In genomic region chr3:67067251-67067650, GRCh38 we compare ENCODE assay signal across 15 cellular contexts.
DNase-seq lines count a peak whose midpoint lies in the region; ATAC-seq and TF ChIP-seq lines count a peak whose summit lies in the region.
"Had no signal": no experiment of that assay in that cellular context is flagged by ENCODE, and none has a peak within 500 bp of the region (broad histone marks: within the 10 kb centered on the region; RNA-seq: fewer than 3 reads in every experiment).

No MANE protein-coding gene starts in this region.

- intact Hi-C loops in Calu3 (cut with micrococcal nuclease; ENCODE audit: unreplicated experiment): no loop called here

- POLR2A ChIA-PET in activated CD4-positive, alpha-beta T cell treated with anti-CD3 and anti-CD28 coated beads, Interleukin-2, amount 10 ng/mL, durations not matched to agents 7 days and 5 days (lab: Charles Lee): no interaction called here
- POLR2A ChIA-PET in T-cell (lab: Charles Lee): no interaction called here

- H3K9ac ChIP-seq in Karpas-422 (ENCODE audit: low read length) (no peak overlapping the region), neural progenitor cell (no peak overlapping the region)

- H3K27ac ChIP-seq in Karpas-422 (ENCODE audit: low read length): no peak overlapping the region
- H3K27ac ChIP-seq in neural progenitor cell: no peak overlapping the region
- H3K27ac ChIP-seq: brain microvascular endothelial cell had no signal

- no peak for DNase-seq in Karpas-422
- DNase-seq in neural progenitor cell (ENCODE audit: low spot score): no peak
- DNase-seq in Calu3: no peak
- no peak for DNase-seq in activated CD4-positive, alpha-beta T cell treated with anti-CD3 and anti-CD28 coated beads, Interleukin-2, amount 10 ng/mL, durations not matched to agents 7 days and 5 days
- no peak for DNase-seq in T-cell
- DNase-seq: activated CD4-positive, alpha-beta T cell treated with anti-CD3 and anti-CD28 coated beads, Interleukin-2, amount 50 U/mL, for 1 hour; brain microvascular endothelial cell; naive B cell; NCI-H226; stimulated activated CD4-positive, alpha-beta T cell treated with anti-CD3 and anti-CD28 coated beads, Interleukin-4, amount 100 ng/mL, for 1 hour; stimulated activated naive CD4-positive, alpha-beta T cell treated with Interleukin-2 at 50 U/mL for 16 hours; T-helper 17 cell had no signal

- no peaks in the 10 kb centered on the region for H3K36me3 ChIP-seq in Karpas-422 (ENCODE audit: insufficient read depth, low read length)
- H3K36me3 ChIP-seq in neural progenitor cell: no peaks in the 10 kb centered on the region
- H3K36me3 ChIP-seq: brain microvascular endothelial cell had no signal

- H4K20me1 ChIP-seq in Karpas-422 (ENCODE audit: insufficient read depth, low read depth, low read length): no peaks in the 10 kb centered on the region
- no peaks in the 10 kb centered on the region for H4K20me1 ChIP-seq in neural progenitor cell (ENCODE audit: low read depth)

- H3K9me2 ChIP-seq in Karpas-422 (replicated peaks; ENCODE audit: insufficient read depth, low read length): no peaks in the 10 kb centered on the region

- TF ChIP-seq CTCF in neural progenitor cell (IDR thresholded peaks at IDR 0.05) (no peak), Calu3 (IDR thresholded peaks at IDR 0.05; ENCODE audit: unreplicated experiment) (no peak)

- H3K9me3 ChIP-seq in Karpas-422 (ENCODE audit: low read length) (no peaks in the 10 kb centered on the region), neural progenitor cell (ENCODE audit: low read depth) (no peaks in the 10 kb centered on the region)

- no peaks in the 10 kb centered on the region for H3F3A ChIP-seq in neural progenitor cell (ENCODE audit: low read depth)

- H3K4me3 ChIP-seq in Karpas-422 (ENCODE audit: low read length): no peak overlapping the region
- H3K4me3 ChIP-seq in neural progenitor cell: no peak overlapping the region

- H3K4me1 Mint-ChIP-seq in neural progenitor cell: no peaks in the 10 kb centered on the region
- no peaks in the 10 kb centered on the region for H3K4me1 Mint-ChIP-seq in Calu3 (ENCODE audit: low read depth, unreplicated experiment)
- no peaks in the 10 kb centered on the region for H3K4me1 Mint-ChIP-seq in activated CD4-positive, alpha-beta T cell treated with anti-CD3 and anti-CD28 coated beads, Interleukin-2, amount 10 ng/mL, durations not matched to agents 7 days and 5 days
- peaks cover 0 to 7% (median 0%) of the 10 kb centered on the region in 3 donors for H3K4me1 Mint-ChIP-seq in T-cell
- H3K4me1 Mint-ChIP-seq: T-helper 17 cell had no signal

- CTCF ChIA-PET in Calu3 (lab: Charles Lee) (no interaction called here), T-cell (lab: Charles Lee) (no interaction called here)
- CTCF ChIA-PET in activated CD4-positive, alpha-beta T cell treated with anti-CD3 and anti-CD28 coated beads, Interleukin-2, amount 10 ng/mL, durations not matched to agents 7 days and 5 days (lab: Charles Lee): no interaction called here

- H3K9me3 Mint-ChIP-seq in neural progenitor cell: no peaks in the 10 kb centered on the region
- peaks cover 2% of the 10 kb centered on the region for H3K9me3 Mint-ChIP-seq in Calu3 (ENCODE audit: low read depth, unreplicated experiment)
- peaks cover 2% of the 10 kb centered on the region for H3K9me3 Mint-ChIP-seq in activated CD4-positive, alpha-beta T cell treated with anti-CD3 and anti-CD28 coated beads, Interleukin-2, amount 10 ng/mL, durations not matched to agents 7 days and 5 days
- H3K9me3 Mint-ChIP-seq in T-cell: no peaks in the 10 kb centered on the region

- H3K27me3 ChIP-seq in Karpas-422 (ENCODE audit: low read length) (no peaks in the 10 kb centered on the region), neural progenitor cell (no peaks in the 10 kb centered on the region)
- H3K27me3 ChIP-seq: brain microvascular endothelial cell had no signal

- H3K4me3 Mint-ChIP-seq in neural progenitor cell: no peak overlapping the region
- no peak overlapping the region for H3K4me3 Mint-ChIP-seq in Calu3 (ENCODE audit: low read depth, unreplicated experiment)
- H3K4me3 Mint-ChIP-seq in activated CD4-positive, alpha-beta T cell treated with anti-CD3 and anti-CD28 coated beads, Interleukin-2, amount 10 ng/mL, durations not matched to agents 7 days and 5 days: no peak overlapping the region
- no peak overlapping the region for H3K4me3 Mint-ChIP-seq in T-cell
- H3K4me3 Mint-ChIP-seq: naive B cell, T-helper 17 cell had no signal

- H3K4me2 ChIP-seq in Karpas-422 (ENCODE audit: low read depth, low read length, poor library complexity, severe bottlenecking) (peak overlapping the region; percentile 20), neural progenitor cell (no peak overlapping the region)

- peak; percentile 91 for ATAC-seq in GM18870 (IDR thresholded peaks at IDR 0.05; ENCODE audit: unreplicated experiment)
- peak; percentile 82 for ATAC-seq in GM21529 (IDR thresholded peaks at IDR 0.05; ENCODE audit: unreplicated experiment)
- ATAC-seq in HG03060 (IDR thresholded peaks at IDR 0.05; ENCODE audit: low read depth, unreplicated experiment): peak; percentile 78
- no peak for ATAC-seq in T-cell (replicated peaks in 1 of 4)
- ATAC-seq: T-helper 17 cell had no signal

- no TSS peak for BruUV-seq in Calu3 (replicated peaks; lab: Mats Ljungman, UMichigan)

- H3K27me3 Mint-ChIP-seq in neural progenitor cell (ENCODE audit: insufficient read depth, low read depth) (no peaks in the 10 kb centered on the region), Calu3 (ENCODE audit: unreplicated experiment) (no peaks in the 10 kb centered on the region), T-cell (no peaks in the 10 kb centered on the region)
- no peaks in the 10 kb centered on the region for H3K27me3 Mint-ChIP-seq in activated CD4-positive, alpha-beta T cell treated with anti-CD3 and anti-CD28 coated beads, Interleukin-2, amount 10 ng/mL, durations not matched to agents 7 days and 5 days
- H3K27me3 Mint-ChIP-seq: naive B cell, T-helper 17 cell had no signal

- H3K36me3 Mint-ChIP-seq in neural progenitor cell: no peaks in the 10 kb centered on the region
- no peaks in the 10 kb centered on the region for H3K36me3 Mint-ChIP-seq in Calu3 (ENCODE audit: insufficient read depth, unreplicated experiment)
- no peaks in the 10 kb centered on the region for H3K36me3 Mint-ChIP-seq in activated CD4-positive, alpha-beta T cell treated with anti-CD3 and anti-CD28 coated beads, Interleukin-2, amount 10 ng/mL, durations not matched to agents 7 days and 5 days (ENCODE audit: low read depth)
- no peaks in the 10 kb centered on the region for H3K36me3 Mint-ChIP-seq in T-cell

- H3K4me1 ChIP-seq in Karpas-422 (ENCODE audit: low read length) (peaks cover 39% of the 10 kb centered on the region), neural progenitor cell (no peaks in the 10 kb centered on the region)

- H2AFZ ChIP-seq in Karpas-422 (ENCODE audit: low read length) (peak overlapping the region; percentile 83), neural progenitor cell (replicated peaks) (no peak overlapping the region)

- no peak overlapping the region for H3K27ac Mint-ChIP-seq in neural progenitor cell
- H3K27ac Mint-ChIP-seq in Calu3 (ENCODE audit: unreplicated experiment): no peak overlapping the region
- no peak overlapping the region for H3K27ac Mint-ChIP-seq in activated CD4-positive, alpha-beta T cell treated with anti-CD3 and anti-CD28 coated beads, Interleukin-2, amount 10 ng/mL, durations not matched to agents 7 days and 5 days
- no peak overlapping the region for H3K27ac Mint-ChIP-seq in T-cell
- H3K27ac Mint-ChIP-seq: naive B cell, T-helper 17 cell had no signal

- no peaks in the 10 kb centered on the region for H3K79me2 ChIP-seq in Karpas-422 (ENCODE audit: low read length)
- no peaks in the 10 kb centered on the region for H3K79me2 ChIP-seq in neural progenitor cell (ENCODE audit: low read depth)

Comparison
In these comparisons a context has a peak if more than half of its experiments do, and no peak if none do; other contexts are left out.
1. ATAC-seq: peak in GM18870 (single experiment), GM21529 (single experiment) and HG03060 (single experiment); none in T-cell (0 of 4).